ENCODE assay signal across 1 cellular context in the genomic region with DNA sequence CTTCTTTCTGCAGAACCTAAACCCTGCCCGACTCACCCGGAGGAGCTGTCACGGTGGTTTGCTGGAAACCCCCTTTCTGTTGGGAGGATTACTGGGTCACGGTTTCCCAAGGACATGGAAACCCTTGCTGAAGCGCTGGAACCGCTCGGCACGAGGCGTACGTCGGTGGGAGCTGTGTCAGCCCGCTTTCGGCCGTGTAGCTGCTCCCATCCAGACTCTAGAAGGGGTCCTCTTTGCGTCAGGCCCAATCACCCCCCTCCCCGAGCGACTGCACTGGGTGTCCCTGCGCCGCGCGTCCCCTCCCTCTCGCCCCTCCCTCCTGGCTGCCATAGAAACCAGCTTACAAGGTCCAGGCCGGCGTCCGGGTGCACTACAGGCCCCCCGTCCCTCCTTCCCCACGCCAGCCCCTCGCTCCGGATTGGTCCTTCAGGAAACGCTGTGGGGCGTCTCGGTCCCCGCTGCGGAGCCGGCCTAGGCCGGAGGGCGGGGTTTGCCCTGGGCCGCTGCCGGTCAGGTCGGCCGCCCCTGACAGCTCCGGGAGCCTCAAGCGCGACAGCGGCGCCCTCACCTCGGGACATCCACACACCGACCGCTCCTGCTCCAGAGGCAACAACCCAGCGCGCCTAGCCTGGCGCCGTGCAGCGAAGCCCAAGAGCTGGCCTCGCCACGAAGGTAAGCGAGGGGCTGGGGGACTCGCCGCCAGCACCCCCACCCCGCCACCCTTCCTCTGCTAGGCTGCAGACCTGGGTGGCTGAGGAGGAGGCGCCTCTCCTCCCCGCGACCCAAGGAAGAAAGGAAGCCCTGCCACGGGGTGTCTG.
TF ChIP-seq lines count a peak whose summit lies in the region.

A gene (plus strand): TSS at position 486 of the 818 bp plus-strand sequence. CDS start 53,551 bp downstream, outside the sequence.

TF ChIP-seq in SK-N-SH, 30 proteins besides CTCF, POLR2A, EP300 and RAD21 (continued from another document):
- TF ChIP-seq FOXJ3 (CRISPR knock-in tag; IDR thresholded peaks at IDR 0.05) = no peak
- TF ChIP-seq JUND (IDR thresholded peaks at IDR 0.05) = no peak
TF ChIP-seq in SK-N-SH: peak in this region for 0.
